In the genomic region with DNA sequence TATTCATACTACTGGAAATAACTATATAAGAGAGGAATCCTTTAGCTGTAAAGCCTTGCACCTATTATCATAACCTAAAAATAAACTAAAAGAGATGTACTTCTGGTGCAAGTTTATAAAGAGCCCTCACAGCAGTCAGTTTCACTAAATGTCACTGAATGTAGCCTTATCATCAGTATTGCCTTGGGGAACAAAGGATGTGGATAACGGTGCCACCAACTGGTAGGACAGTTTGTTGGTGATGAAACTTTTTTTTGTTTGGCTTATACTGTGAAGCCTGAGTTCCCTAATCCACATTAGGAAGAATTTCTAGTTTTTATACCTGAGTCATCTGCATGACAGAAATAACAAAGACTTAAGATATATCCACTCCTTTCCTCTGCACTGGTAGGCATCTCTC, we compare ENCODE assay signal across 9 cellular contexts.
DNase-seq lines count a peak whose midpoint lies in the region; ATAC-seq and TF ChIP-seq lines count a peak whose summit lies in the region.
"Had no signal": no experiment of that assay in that cellular context is flagged by ENCODE, and none has a peak within 500 bp of the region (broad histone marks: within the 10 kb centered on the region; RNA-seq: fewer than 3 reads in every experiment).

No MANE protein-coding gene starts in this region.

- no peak overlapping the region for H3K27ac Mint-ChIP-seq in naive thymus-derived CD8-positive, alpha-beta T cell
- H3K27ac Mint-ChIP-seq: activated naive CD8-positive, alpha-beta T cell treated with anti-CD3 and anti-CD28 coated beads, Interleukin-2, amount 10 ng/mL, durations not matched to agents 7 days and 5 days had no signal

- H3K4me1 Mint-ChIP-seq in naive thymus-derived CD8-positive, alpha-beta T cell, result no peaks in the 10 kb centered on the region
- H3K4me1 Mint-ChIP-seq: activated naive CD8-positive, alpha-beta T cell treated with anti-CD3 and anti-CD28 coated beads, Interleukin-2, amount 10 ng/mL, durations not matched to agents 7 days and 5 days had no signal

- no peaks in the 10 kb centered on the region for H3K9me3 Mint-ChIP-seq in naive thymus-derived CD8-positive, alpha-beta T cell
- H3K9me3 Mint-ChIP-seq: activated naive CD8-positive, alpha-beta T cell treated with anti-CD3 and anti-CD28 coated beads, Interleukin-2, amount 10 ng/mL, durations not matched to agents 7 days and 5 days had no signal

- no TSS peak for BruUV-seq in A673 (replicated peaks; lab: Mats Ljungman, UMichigan)

- WGBS in testis, 2 donors, result 38 to 48% methylated on average over 1 of the region's 1 CpG

- no peaks in the 10 kb centered on the region for H3K9me3 ChIP-seq in A673 (ENCODE audit: low read depth, low read length, poor library complexity, severe bottlenecking)
- no peaks in the 10 kb centered on the region for H3K9me3 ChIP-seq in testis

- H3K36me3 Mint-ChIP-seq in naive thymus-derived CD8-positive, alpha-beta T cell, result no peaks in the 10 kb centered on the region
- H3K36me3 Mint-ChIP-seq: activated naive CD8-positive, alpha-beta T cell treated with anti-CD3 and anti-CD28 coated beads, Interleukin-2, amount 10 ng/mL, durations not matched to agents 7 days and 5 days had no signal

- no peak overlapping the region for H3K27ac ChIP-seq in A673 (ENCODE audit: low read depth, low read length, poor library complexity, severe bottlenecking)
- no peak overlapping the region for H3K27ac ChIP-seq in testis

- no peak for TF ChIP-seq POLR2A in testis (IDR thresholded peaks at IDR 0.05)

- intact Hi-C loops in A673 (cut with micrococcal nuclease; ENCODE audit: unreplicated experiment), result loop anchor here (1.0 to 5.0 kb wide), 4 partner anchors 189 to 654 kb away; no protein-coding TSS in a partner anchor
- intact Hi-C loops in testis (cut with DNase I; ENCODE audit: low total_unique reads), result no loop called here

- H3K4me1 ChIP-seq in A673 (ENCODE audit: insufficient read depth, low read length, poor library complexity, severe bottlenecking) (peaks cover 9% of the 10 kb centered on the region), testis (no peaks in the 10 kb centered on the region)

- H3K27me3 Mint-ChIP-seq in naive thymus-derived CD8-positive, alpha-beta T cell, result peaks cover 0 to 9% (median 5%) of the 10 kb centered on the region in 5 donors

- TF ChIP-seq CTCF in A673 (conservative IDR thresholded peaks at IDR 0.05; ENCODE audit: low read depth, low read length), result peak; percentile 67
- peak; percentile 57 for TF ChIP-seq CTCF in epithelial cell of esophagus (IDR thresholded peaks at IDR 0.05; ENCODE audit: insufficient read depth, low read depth, low read length, missing control alignments)
- peak in 1 of 3 experiments; percentile 22 for TF ChIP-seq CTCF in testis (IDR thresholded peaks at IDR 0.05)

- no peaks in the 10 kb centered on the region for H3K36me3 ChIP-seq in A673 (ENCODE audit: insufficient read depth, low read length, poor library complexity, severe bottlenecking)
- H3K36me3 ChIP-seq in testis (ENCODE audit: low read depth, missing control alignments), result no peaks in the 10 kb centered on the region

- DNase-seq in A673 (ENCODE audit: low spot score) (peak; percentile 73), NCI-H526 (lab: John Stamatoyannopoulos, UW) (peak; percentile 13 to 52), epithelial cell of esophagus (ENCODE audit: low read depth) (peak; percentile 50), testis (peak; percentile 36)
- DNase-seq in effector CD4-positive, alpha-beta T cell, result no peak
- DNase-seq in naive thymus-derived CD8-positive, alpha-beta T cell, result no peak
- DNase-seq: activated naive CD8-positive, alpha-beta T cell treated with anti-CD3 and anti-CD28 coated beads, Interleukin-2, amount 10 ng/mL, durations not matched to agents 7 days and 5 days had no signal

- POLR2A ChIA-PET in A673 (lab: Charles Lee; ENCODE audit: low non-redundant PET), result no interaction called here
- POLR2A ChIA-PET in naive thymus-derived CD8-positive, alpha-beta T cell (lab: Charles Lee), result no interaction called here

- peak; percentile 51 for ATAC-seq in GM19452 (IDR thresholded peaks at IDR 0.05; ENCODE audit: unreplicated experiment)
- no peak for ATAC-seq in GM21447 (IDR thresholded peaks at IDR 0.05; ENCODE audit: unreplicated experiment)
- ATAC-seq in naive thymus-derived CD8-positive, alpha-beta T cell, result no peak

- H3K4me3 Mint-ChIP-seq in naive thymus-derived CD8-positive, alpha-beta T cell, result no peak overlapping the region
- H3K4me3 Mint-ChIP-seq: activated naive CD8-positive, alpha-beta T cell treated with anti-CD3 and anti-CD28 coated beads, Interleukin-2, amount 10 ng/mL, durations not matched to agents 7 days and 5 days had no signal

- H3K27me3 ChIP-seq in A673 (replicated peaks; ENCODE audit: insufficient read depth, low read depth, low read length, poor library complexity) (no peaks in the 10 kb centered on the region), testis (no peaks in the 10 kb centered on the region)

- H3K4me3 ChIP-seq in A673 (ENCODE audit: low read depth, low read length, poor library complexity, severe bottlenecking) (no peak overlapping the region), epithelial cell of esophagus (ENCODE audit: low read length) (no peak overlapping the region), testis (no peak overlapping the region)

- CTCF ChIA-PET in A673 (lab: Charles Lee), result no interaction called here

Comparison
In these comparisons a context has a peak if more than half of its experiments do, and no peak if none do; other contexts are left out.
1. DNase-seq: peak in A673 (single experiment), NCI-H526 (2 of 2), epithelial cell of esophagus (single experiment) and testis (single experiment); none in effector CD4-positive, alpha-beta T cell (single experiment) and naive thymus-derived CD8-positive, alpha-beta T cell (0 of 10).